ENCODE assay signal across 10 cellular contexts in genomic region chr10:97647556-97647955, GRCh38. TPM values are rescaled to one million over a fixed set of nuclear protein-coding genes. Genes with fewer than 3 reads are reported as not detected.
DNase-seq lines count a peak whose midpoint lies in the region; ATAC-seq, FAIRE-seq and TF ChIP-seq lines count a peak whose summit lies in the region.
"Had no signal": no experiment of that assay in that cellular context is flagged by ENCODE, and none has a peak within 500 bp of the region (broad histone marks: within the 10 kb centered on the region; RNA-seq: fewer than 3 reads in every experiment).

No MANE protein-coding gene starts in this region.

- H2AFZ ChIP-seq in GM23248: no peak overlapping the region
- no peak overlapping the region for H2AFZ ChIP-seq in PC-3 (ENCODE audit: low read length)

- DNase-seq in GM23248 (peak; percentile 71), PC-3 (peak; percentile 62), esophagus squamous epithelium (lab: John Stamatoyannopoulos, UW) (no peak), pons (ENCODE audit: low spot score) (peak; percentile 44), HTR-8/SVneo (ENCODE audit: insufficient read length, low spot score) (no peak)
- DNase-seq in naive thymus-derived CD4-positive, alpha-beta T cell: no peak
- DNase-seq: cerebellar nuclear complex, NCI-H187, pancreas had no signal

- in situ Hi-C loops in GM23248 (cut with MboI): no loop called here

- no peak overlapping the region for H3K4me3 ChIP-seq in GM23248
- no peak overlapping the region for H3K4me3 ChIP-seq in PC-3 (ENCODE audit: low read length)
- H3K4me3 ChIP-seq in esophagus squamous epithelium: no peak overlapping the region
- H3K4me3 ChIP-seq in naive thymus-derived CD4-positive, alpha-beta T cell (ENCODE audit: low read length): no peak overlapping the region
- H3K4me3 ChIP-seq: pancreas had no signal

- TF ChIP-seq POLR2A in esophagus squamous epithelium (IDR thresholded peaks at IDR 0.05): no peak

- H3K27me3 ChIP-seq in GM23248 (replicated peaks; ENCODE audit: insufficient read depth) (no peaks in the 10 kb centered on the region), PC-3 (ENCODE audit: low read length) (no peaks in the 10 kb centered on the region), esophagus squamous epithelium (no peaks in the 10 kb centered on the region)
- H3K27me3 ChIP-seq in naive thymus-derived CD4-positive, alpha-beta T cell (ENCODE audit: control insufficient read depth in 2 of 2, insufficient read depth in 2 of 2, low read length in 2 of 2): no peaks in the 10 kb centered on the region
- H3K27me3 ChIP-seq: pancreas had no signal

- CTCF ChIA-PET in PC-3 (lab: Charles Lee): no interaction called here
- CTCF ChIA-PET in naive thymus-derived CD4-positive, alpha-beta T cell (lab: Charles Lee): interaction anchor here (0.6 to 0.9 kb wide), 2 partner anchors 54 to 101 kb away, joined by 3 read pairs; no protein-coding TSS in a partner anchor

- H3K9me3 ChIP-seq in GM23248 (ENCODE audit: low read depth): no peaks in the 10 kb centered on the region
- H3K9me3 ChIP-seq in PC-3 (ENCODE audit: low read length): no peaks in the 10 kb centered on the region
- H3K9me3 ChIP-seq in esophagus squamous epithelium: no peaks in the 10 kb centered on the region
- no peaks in the 10 kb centered on the region for H3K9me3 ChIP-seq in naive thymus-derived CD4-positive, alpha-beta T cell (ENCODE audit: control insufficient read depth in 2 of 3, low read length in 3 of 3)
- H3K9me3 ChIP-seq: pancreas had no signal

- TF ChIP-seq CTCF in PC-3 (conservative IDR thresholded peaks at IDR 0.05; ENCODE audit: low read depth, low read length) (no peak), esophagus squamous epithelium (IDR thresholded peaks at IDR 0.05) (no peak)

- H3K4me1 ChIP-seq in GM23248 (ENCODE audit: insufficient read depth): peaks cover 39% of the 10 kb centered on the region
- peaks cover 66% of the 10 kb centered on the region for H3K4me1 ChIP-seq in PC-3 (ENCODE audit: insufficient read depth, low read length)
- peaks cover 18 to 76% (median 44%) of the 10 kb centered on the region in 3 donors for H3K4me1 ChIP-seq in esophagus squamous epithelium
- peaks cover 10 to 12% of the 10 kb centered on the region in 2 donors for H3K4me1 ChIP-seq in naive thymus-derived CD4-positive, alpha-beta T cell (ENCODE audit: control insufficient read depth in 2 of 2, insufficient read depth in 2 of 2, low read length in 2 of 2)
- H3K4me1 ChIP-seq: pancreas had no signal

- H3K27ac Mint-ChIP-seq in naive thymus-derived CD4-positive, alpha-beta T cell: peak overlapping the region in 1 of 9 donors; percentile 2

- H3K9me2 ChIP-seq in GM23248 (ENCODE audit: insufficient read depth) (no peaks in the 10 kb centered on the region), PC-3 (replicated peaks; ENCODE audit: low read length) (no peaks in the 10 kb centered on the region)

- H4K20me1 ChIP-seq in GM23248 (ENCODE audit: insufficient read depth): no peaks in the 10 kb centered on the region
- H4K20me1 ChIP-seq in PC-3 (ENCODE audit: low read length): no peaks in the 10 kb centered on the region

- H3K36me3 ChIP-seq in GM23248 (ENCODE audit: low read depth) (peaks cover 23% of the 10 kb centered on the region), PC-3 (ENCODE audit: low read depth, low read length) (peaks cover 27% of the 10 kb centered on the region), esophagus squamous epithelium (peaks cover 0 to 55% (median 5%) of the 10 kb centered on the region in 3 donors)
- H3K36me3 ChIP-seq in naive thymus-derived CD4-positive, alpha-beta T cell (ENCODE audit: control insufficient read depth in 2 of 3, insufficient read depth in 3 of 3, low read length in 3 of 3): peaks cover 0 to 22% (median 6%) of the 10 kb centered on the region in 3 experiments

- POLR2A ChIA-PET in PC-3 (lab: Charles Lee; ENCODE audit: unreplicated experiment): no interaction called here
- POLR2A ChIA-PET in naive thymus-derived CD4-positive, alpha-beta T cell (lab: Charles Lee): interaction anchor here (0.5 to 0.9 kb wide), 2 partner anchors 9 to 10 kb away, joined by 3 to 4 read pairs; no protein-coding TSS in a partner anchor

- FAIRE-seq in HTR-8/SVneo (lab: Jason Lieb, UNC): no peak
- FAIRE-seq: pancreas had no signal

- H3K9ac ChIP-seq in GM23248 (no peak overlapping the region), PC-3 (ENCODE audit: low read length) (no peak overlapping the region)

- WGBS in GM23248 (ENCODE audit: low coverage in 1 of 2, low lambda C conversion rate in 2 of 2, missing lambda C conversion rate in 2 of 2), 2 experiments: 29 to 33% methylated on average over 1 of the region's 1 CpG
- WGBS in esophagus squamous epithelium, 2 donors: 59 to 86% methylated on average over 1 of the region's 1 CpG

- H3K36me3 Mint-ChIP-seq in naive thymus-derived CD4-positive, alpha-beta T cell: peaks cover 0 to 20% (median 13%) of the 10 kb centered on the region in 5 donors

- H3K4me3 Mint-ChIP-seq in naive thymus-derived CD4-positive, alpha-beta T cell: peak overlapping the region in 1 of 10 donors; percentile 10

- H3K79me2 ChIP-seq in GM23248 (ENCODE audit: insufficient read depth): peaks cover 92% of the 10 kb centered on the region
- H3K79me2 ChIP-seq in PC-3 (ENCODE audit: low read length): peaks cover 66% of the 10 kb centered on the region

- no peaks in the 10 kb centered on the region for H3K9me3 Mint-ChIP-seq in naive thymus-derived CD4-positive, alpha-beta T cell

- H3F3A ChIP-seq in GM23248 (ENCODE audit: insufficient read depth) (peaks cover 59% of the 10 kb centered on the region), PC-3 (ENCODE audit: low read length, unreplicated experiment) (peaks cover 5% of the 10 kb centered on the region)

- intact Hi-C loops in PC-3 (cut with micrococcal nuclease): loop anchor here (5.0 kb wide), 1 partner anchor 40 kb away; the partner anchor contains the start of gene AVPI1
- intact Hi-C loops in esophagus squamous epithelium (cut with DNase I): no loop called here
- intact Hi-C loops in naive thymus-derived CD4-positive, alpha-beta T cell (cut with micrococcal nuclease): no loop called here

- H3K27ac ChIP-seq in GM23248: peak overlapping the region; percentile 87
- peak overlapping the region; percentile 25; the same call in 1 of the 2 replicates for H3K27ac ChIP-seq in PC-3 (ENCODE audit: low read length)
- H3K27ac ChIP-seq in esophagus squamous epithelium: peak overlapping the region in 3 of 4 donors; percentile 58 to 74 (median 69)
- H3K27ac ChIP-seq in naive thymus-derived CD4-positive, alpha-beta T cell (ENCODE audit: low read depth, low read length): no peak overlapping the region

- peaks cover 18 to 35% (median 28%) of the 10 kb centered on the region in 7 donors for H3K4me1 Mint-ChIP-seq in naive thymus-derived CD4-positive, alpha-beta T cell

- H3K27me3 Mint-ChIP-seq in naive thymus-derived CD4-positive, alpha-beta T cell: no peaks in the 10 kb centered on the region

- ATAC-seq in PC-3 (no peak), HG03354 (IDR thresholded peaks at IDR 0.05; ENCODE audit: poor library complexity, severe bottlenecking, unreplicated experiment) (no peak)
- ATAC-seq in naive thymus-derived CD4-positive, alpha-beta T cell: no peak

- H3K4me2 ChIP-seq in GM23248 (ENCODE audit: unreplicated experiment) (peak overlapping the region; percentile 77), PC-3 (ENCODE audit: low read length) (peak overlapping the region; percentile 30; the same call in 1 of the 2 replicates)

- BruUV-seq in PC-3 (replicated peaks; lab: Mats Ljungman, UMichigan): no TSS peak

RNA-seq across cellular contexts. Expression of gene PI4K2A, which starts 7.1 kb away (rescaled TPM):
- 23.1 and 28.7 TPM in 2 replicates for total RNA-seq in GM23248 (2014; rRNA removed; shearing (Covaris generic))
- polyA plus RNA-seq in GM23248 (2016; fragmentation: Nextera tagmentation; extraction: Ambion mirVana): 16.1 and 16.6 TPM in 2 replicates
- 18.7 and 19.4 TPM in 2 replicates for total RNA-seq in PC-3 (2014; rRNA removed)
- 10 to 100 TPM; 14.0 to 29.3 (median 19.6) TPM for total RNA-seq in esophagus squamous epithelium
- 10 to 100 TPM in 4 of 5 experiments, 1 to 10 TPM in 1; 9.0 to 33.8 (median 11.0) TPM for total RNA-seq in naive thymus-derived CD4-positive, alpha-beta T cell
- 1 to 10 TPM; 5.5 to 8.7 TPM for polyA plus RNA-seq in naive thymus-derived CD4-positive, alpha-beta T cell

RNA-seq across cellular contexts. Expression of gene MORN4, which starts 14.3 kb away (rescaled TPM):
- total RNA-seq in GM23248 (2014; rRNA removed; shearing (Covaris generic)): 5.3 and 7.9 TPM in 2 replicates
- polyA plus RNA-seq in GM23248 (2016; fragmentation: Nextera tagmentation; extraction: Ambion mirVana): 19.8 and 22.2 TPM in 2 replicates
- total RNA-seq in PC-3 (2014; rRNA removed) (6.5 and 12.9 TPM in 2 replicates), esophagus squamous epithelium (1 to 10 TPM in 2 of 4 donors, under 1 TPM in 2; 0.34 to 3.6 (median 1.2) TPM)
- total RNA-seq in naive thymus-derived CD4-positive, alpha-beta T cell: 1 to 10 TPM in 4 of 5 experiments, under 1 TPM in 1; 0.78 to 4.1 (median 1.5) TPM
- 1 to 10 TPM; 1.3 to 5.9 TPM for polyA plus RNA-seq in naive thymus-derived CD4-positive, alpha-beta T cell

RNA-seq across cellular contexts. Expression of gene AVPI1, which starts 39.5 kb away (rescaled TPM):
- total RNA-seq in GM23248 (2014; rRNA removed; shearing (Covaris generic)): 13.4 and 33.8 TPM in 2 replicates
- polyA plus RNA-seq in GM23248 (2016; fragmentation: Nextera tagmentation; extraction: Ambion mirVana): 30.5 and 31.4 TPM in 2 replicates
- 40.7 and 44.5 TPM in 2 replicates for total RNA-seq in PC-3 (2014; rRNA removed)
- 10 to 100 TPM in 3 of 4 donors, 1 to 10 TPM in 1; 7.7 to 21.7 (median 15.4) TPM for total RNA-seq in esophagus squamous epithelium
- total RNA-seq in naive thymus-derived CD4-positive, alpha-beta T cell: 10 to 100 TPM in 1 of 5 experiments, 1 to 10 TPM in 3, under 1 TPM in 1; 0.65 to 10.6 (median 2.5) TPM
- 1 to 10 TPM; 1.4 to 1.9 TPM for polyA plus RNA-seq in naive thymus-derived CD4-positive, alpha-beta T cell

RNA-seq across cellular contexts. Expression of gene C10orf62, which starts 58.0 kb away (rescaled TPM):
- total RNA-seq in GM23248 (2014; rRNA removed; shearing (Covaris generic)): not detected in 2 replicates
- polyA plus RNA-seq in GM23248 (2016; fragmentation: Nextera tagmentation; extraction: Ambion mirVana): not detected in 2 replicates
- not detected in 2 replicates for total RNA-seq in PC-3 (2014; rRNA removed)
- total RNA-seq in esophagus squamous epithelium: not detected
- total RNA-seq in naive thymus-derived CD4-positive, alpha-beta T cell: not detected
- polyA plus RNA-seq in naive thymus-derived CD4-positive, alpha-beta T cell: not detected

Comparison
In these comparisons a context has a peak if more than half of its experiments do, and no peak if none do; other contexts are left out.
1. DNase-seq: peak in GM23248 (single experiment), PC-3 (single experiment) and pons (single experiment); none in esophagus squamous epithelium (single experiment), HTR-8/SVneo (single experiment) and naive thymus-derived CD4-positive, alpha-beta T cell (0 of 9).